Comparison of ENCODE assay signal across 8 cellular contexts in the genomic region with DNA sequence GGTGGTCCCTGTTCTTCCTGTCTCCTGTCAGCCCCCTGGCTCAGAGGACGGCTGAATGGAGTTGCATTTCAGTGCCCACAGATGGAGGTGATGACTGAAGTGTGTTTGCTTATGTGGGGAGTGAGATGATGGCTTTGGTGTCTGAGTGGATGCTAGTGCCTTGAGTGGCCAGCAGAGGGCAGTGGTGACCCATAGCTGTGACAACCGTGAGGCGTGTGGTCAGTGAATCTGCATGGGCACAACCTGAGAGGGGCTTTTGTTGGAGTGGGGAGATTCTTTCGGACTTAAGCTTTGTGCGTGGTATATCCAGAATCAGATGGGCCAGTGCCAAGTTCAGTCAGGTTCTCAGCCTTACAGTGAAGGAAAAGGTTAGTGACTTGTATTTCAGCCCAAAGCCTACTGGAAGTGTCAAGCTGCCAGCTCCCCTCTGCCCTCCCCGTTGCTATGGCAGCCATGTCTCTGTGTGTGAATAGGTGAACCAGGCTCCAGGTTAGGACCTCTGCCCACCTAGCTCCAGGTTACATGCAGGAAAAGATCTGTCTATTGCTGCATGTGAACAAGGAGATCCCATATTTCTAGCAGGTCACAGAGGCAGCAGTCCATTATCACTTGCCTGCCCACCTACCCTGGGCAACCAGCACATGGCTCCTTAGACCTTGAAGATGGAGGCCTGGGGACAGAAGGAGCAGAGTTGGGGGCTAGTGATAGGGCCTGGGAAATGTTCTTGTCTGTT. TPM values are rescaled to one million over a fixed set of nuclear protein-coding genes. Genes with fewer than 3 reads are reported as not detected.
A peak's percentile ranks its signal among the peaks of the same experiment; 100 is the strongest.
DNase-seq lines count a peak whose midpoint lies in the region; ATAC-seq and TF ChIP-seq lines count a peak whose summit lies in the region.

No MANE protein-coding gene starts in this region.

- H3K27ac ChIP-seq in lower lobe of right lung: no peak overlapping the region

- H3K4me1 ChIP-seq in lower lobe of right lung: peaks cover 37% of the 10 kb centered on the region

- peaks cover 22% of the 10 kb centered on the region for H3K36me3 ChIP-seq in lower lobe of right lung

- peak; percentile 96 for TF ChIP-seq CTCF in lower lobe of right lung (IDR thresholded peaks at IDR 0.05)

- no peaks in the 10 kb centered on the region for H3K9me3 ChIP-seq in lower lobe of right lung

- peak; percentile 91 for DNase-seq in ELF-1 (ENCODE audit: low read depth, low spot score)
- peak; percentile 81 for DNase-seq in NCI-H748 (lab: John Stamatoyannopoulos, UW; ENCODE audit: unreplicated experiment)
- DNase-seq in activated CD4-positive, alpha-beta T cell treated with anti-CD3 and anti-CD28 coated beads, Interleukin-2, amount 50 U/mL, for 1 hour: peak; percentile 65
- DNase-seq in ecto neural progenitor cell (ENCODE audit: low spot score): peak; percentile 86
- DNase-seq in lower lobe of right lung: peak; percentile 71
- DNase-seq in stimulated activated CD8-positive, alpha-beta memory T cell treated with anti-CD3 and anti-CD28 coated beads, Interleukin-15, amount 100 ng/mL, for 48 hours (ENCODE audit: low read depth in 2 of 2): peak; percentile 33 to 38

- intact Hi-C loops in lower lobe of right lung (cut with DNase I): loop anchor here (10.0 kb wide), 2 partner anchors 61 to 131 kb away; no protein-coding TSS in a partner anchor

- no peak overlapping the region for H3K4me3 ChIP-seq in lower lobe of right lung

- no peaks in the 10 kb centered on the region for H3K27me3 ChIP-seq in lower lobe of right lung (ENCODE audit: low read depth)

- ATAC-seq in HG03442 (IDR thresholded peaks at IDR 0.05; ENCODE audit: unreplicated experiment) (peak; percentile 36), lower lobe of right lung (peak; percentile 49 to 59), HG03159 (IDR thresholded peaks at IDR 0.05; ENCODE audit: unreplicated experiment) (no peak)

RNA-seq across cellular contexts. Expression of gene CXXC5, which starts 14.7 kb away (rescaled TPM):
- total RNA-seq in lower lobe of right lung: 27.3 TPM

Comparison
In these comparisons a context has a peak if more than half of its experiments do, and no peak if none do; other contexts are left out.
1. DNase-seq: peak in every context shown above with its lines; median percentile 91 in ELF-1; 86 in ecto neural progenitor cell; 81 in NCI-H748; 71 in lower lobe of right lung; 65 in activated CD4-positive, alpha-beta T cell treated with anti-CD3 and anti-CD28 coated beads, Interleukin-2, amount 50 U/mL, for 1 hour; 36 in stimulated activated CD8-positive, alpha-beta memory T cell treated with anti-CD3 and anti-CD28 coated beads, Interleukin-15, amount 100 ng/mL, for 48 hours.